12 cellular contexts compared by ENCODE assay signal in genomic region chr12:125262866-125263265, GRCh38.
"Had no signal": no experiment of that assay in that cellular context is flagged by ENCODE, and none has a peak within 500 bp of the region (broad histone marks: within the 10 kb centered on the region; RNA-seq: fewer than 3 reads in every experiment).

No MANE protein-coding gene starts in this region.

- H3K36me3 ChIP-seq: lower lobe of right lung, prostate gland, right atrium auricular region, thoracic aorta had no signal

- DNase-seq: activated CD4-positive, alpha-beta T cell treated with anti-CD3 and anti-CD28 coated beads for 1 hour; activated T-cell treated with anti-CD3 and anti-CD28 coated beads, Interleukin-2, amount 50 U/mL, for 24 hours; aorta; effector CD8-positive, alpha-beta T cell; foreskin keratinocyte; lower lobe of right lung; naive thymus-derived CD4-positive, alpha-beta T cell; stimulated activated CD4-positive, alpha-beta T cell treated with anti-CD3 and anti-CD28 coated beads, Interleukin-4, amount 100 ng/mL, for 24 hours; stimulated activated naive CD4-positive, alpha-beta T cell treated with Interleukin-2 at 50 U/mL for 16 hours had no signal

- H3K4me1 ChIP-seq: foreskin keratinocyte, lower lobe of right lung, prostate gland, right atrium auricular region had no signal

- H3K27me3 ChIP-seq: foreskin keratinocyte, right atrium auricular region had no signal

- H3K4me3 ChIP-seq: lower lobe of right lung, prostate gland, right atrium auricular region, thoracic aorta had no signal

- H3K27ac ChIP-seq: foreskin keratinocyte, lower lobe of right lung, prostate gland, right atrium auricular region, thoracic aorta had no signal

- H3K9me3 ChIP-seq: lower lobe of right lung, prostate gland, right atrium auricular region, thoracic aorta had no signal
